In genomic region chr9:114061830-114062474, GRCh38 we compare ENCODE assay signal across 16 cellular contexts. TPM values are rescaled to one million over a fixed set of nuclear protein-coding genes. Genes with fewer than 3 reads are reported as not detected.
"Had no signal": no experiment of that assay in that cellular context is flagged by ENCODE, and none has a peak within 500 bp of the region (broad histone marks: within the 10 kb centered on the region; RNA-seq: fewer than 3 reads in every experiment).

No MANE protein-coding gene starts in this region.

- H3K4me1 ChIP-seq: suprapubic skin, upper lobe of left lung had no signal

- H3K9me3 Mint-ChIP-seq: activated T-cell treated with anti-CD3 and anti-CD28 coated beads, Interleukin-2, amount 50 U/mL, for 4 hours; central memory CD8-positive, alpha-beta T cell; dendritic cell treated with granulocyte-macrophage colony-stimulating factor and Interleukin-4, amounts not matched to agents 40 ng/mL and 50 ng/mL, for 4 days; effector memory CD8-positive, alpha-beta T cell had no signal

- H3K27ac ChIP-seq: suprapubic skin, upper lobe of left lung had no signal

- H3K4me3 ChIP-seq: suprapubic skin, upper lobe of left lung had no signal

- H3K4me1 Mint-ChIP-seq: central memory CD8-positive, alpha-beta T cell had no signal

- H3K9me3 ChIP-seq: suprapubic skin, upper lobe of left lung had no signal

- H3K27me3 ChIP-seq: suprapubic skin, upper lobe of left lung had no signal

- DNase-seq: activated CD4-positive, CD25-positive, alpha-beta regulatory T cell; activated gamma-delta T cell treated with Interleukin-2 at 50 U/mL for 16 hours; activated T-cell treated with anti-CD3 and anti-CD28 coated beads, Interleukin-2, amount 50 U/mL, for 4 hours; effector memory CD8-positive, alpha-beta T cell; mammary epithelial cell; nephron progenitor cell; stimulated activated CD4-positive, alpha-beta T cell treated with anti-CD3 and anti-CD28 coated beads, Interleukin-4, amount 100 ng/mL, for 1 hour; stimulated activated CD8-positive, alpha-beta memory T cell treated with anti-CD3 and anti-CD28 coated beads, Interleukin-4, amount 100 ng/mL, for 48 hours; stimulated activated naive CD8-positive, alpha-beta T cell treated with anti-CD3 and anti-CD28 coated beads, Interleukin-15, Interleukin-2, amounts not matched to agents 100 U/mL and 50 U/mL, for 24 hours had no signal

- H3K27ac Mint-ChIP-seq: dendritic cell treated with granulocyte-macrophage colony-stimulating factor and Interleukin-4, amounts not matched to agents 40 ng/mL and 50 ng/mL, for 4 days; nephron progenitor cell had no signal

- ATAC-seq: activated T-cell treated with anti-CD3 and anti-CD28 coated beads, Interleukin-2, amount 50 U/mL, for 4 hours; effector memory CD8-positive, alpha-beta T cell; stimulated activated naive CD8-positive, alpha-beta T cell treated with anti-CD3 and anti-CD28 coated beads, Interleukin-15, Interleukin-2, amounts not matched to agents 100 U/mL and 50 U/mL, for 24 hours had no signal

- H3K4me3 Mint-ChIP-seq: activated T-cell treated with anti-CD3 and anti-CD28 coated beads, Interleukin-2, amount 50 U/mL, for 4 hours; central memory CD8-positive, alpha-beta T cell; dendritic cell treated with granulocyte-macrophage colony-stimulating factor and Interleukin-4, amounts not matched to agents 40 ng/mL and 50 ng/mL, for 4 days; effector memory CD8-positive, alpha-beta T cell; nephron progenitor cell had no signal

- H3K36me3 ChIP-seq: suprapubic skin, upper lobe of left lung had no signal

RNA-seq across cellular contexts. Expression of gene AMBP, which starts 16.1 kb away (rescaled TPM):
- total RNA-seq: mammary epithelial cell; omental fat pad; pulmonary artery endothelial cell; T-helper 2 cell treated with Interferon-gamma antibody and Interleukin-4, amounts not matched to agents 100 ng/mL and 5 ng/mL, for 36 hours had no signal
- polyA plus RNA-seq: mammary epithelial cell had no signal

RNA-seq across cellular contexts. Expression of gene KIF12, which starts 37.1 kb away (rescaled TPM):
- total RNA-seq: T-helper 2 cell treated with Interferon-gamma antibody and Interleukin-4, amounts not matched to agents 100 ng/mL and 5 ng/mL, for 36 hours had no signal
